10 cellular contexts compared by ENCODE assay signal in genomic region chr2:218805627-218806026, GRCh38. TPM values are rescaled to one million over a fixed set of nuclear protein-coding genes. Genes with fewer than 3 reads are reported as not detected.
DNase-seq lines count a peak whose midpoint lies in the region; ATAC-seq and TF ChIP-seq lines count a peak whose summit lies in the region.
"Had no signal": no experiment of that assay in that cellular context is flagged by ENCODE, and none has a peak within 500 bp of the region (broad histone marks: within the 10 kb centered on the region; RNA-seq: fewer than 3 reads in every experiment).

No MANE protein-coding gene starts in this region.

- H3K4me1 ChIP-seq in heart right ventricle: peaks cover 0 to 34% (median 12%) of the 10 kb centered on the region in 9 donors
- H3K4me1 ChIP-seq in smooth muscle cell (ENCODE audit: low read depth): peaks cover 10% of the 10 kb centered on the region

- H2AFZ ChIP-seq in smooth muscle cell (ENCODE audit: low read depth): no peak overlapping the region

- H3K27me3 ChIP-seq in heart right ventricle (peaks cover 0 to 2% (median 0%) of the 10 kb centered on the region in 7 donors), smooth muscle cell (ENCODE audit: low read depth) (no peaks in the 10 kb centered on the region)

- TF ChIP-seq CTCF in heart right ventricle (IDR thresholded peaks at IDR 0.05): no peak
- no peak for TF ChIP-seq CTCF in smooth muscle cell (IDR thresholded peaks at IDR 0.05; ENCODE audit: borderline replicate concordance, insufficient read depth, poor library complexity, severe bottlenecking)

- no peaks in the 10 kb centered on the region for H3K36me3 ChIP-seq in heart right ventricle
- H3K36me3 ChIP-seq in smooth muscle cell (ENCODE audit: low read depth): no peaks in the 10 kb centered on the region

- peak; percentile 55 for ATAC-seq in GM18868 (IDR thresholded peaks at IDR 0.05; ENCODE audit: unreplicated experiment)
- ATAC-seq in heart right ventricle: peak in 7 of 8 donors; percentile 5 to 85 (median 60)
- ATAC-seq in HG03175 (IDR thresholded peaks at IDR 0.05; ENCODE audit: unreplicated experiment): no peak
- no peak for ATAC-seq in HG03439 (IDR thresholded peaks at IDR 0.05; ENCODE audit: unreplicated experiment)
- no peak for ATAC-seq in GM19397 (IDR thresholded peaks at IDR 0.05; ENCODE audit: unreplicated experiment)

- peak overlapping the region; percentile 65 for H3K9ac ChIP-seq in smooth muscle cell (ENCODE audit: low read depth)

- peaks cover 0 to 15% (median 9%) of the 10 kb centered on the region in 11 donors for H3K9me3 ChIP-seq in heart right ventricle
- no peaks in the 10 kb centered on the region for H3K9me3 ChIP-seq in smooth muscle cell (replicated peaks; ENCODE audit: low read depth)

- peak overlapping the region; percentile 75 for H3K4me2 ChIP-seq in smooth muscle cell

- no peaks in the 10 kb centered on the region for H3K79me2 ChIP-seq in smooth muscle cell (ENCODE audit: low read depth)

- H4K20me1 ChIP-seq in smooth muscle cell (ENCODE audit: low read depth): no peaks in the 10 kb centered on the region

- DNase-seq in SW480 (ENCODE audit: low spot score): peak; percentile 55
- DNase-seq in heart right ventricle: no peak
- no peak for DNase-seq in smooth muscle cell (lab: John Stamatoyannopoulos, UW; ENCODE audit: unreplicated experiment)
- DNase-seq in SHP77 (lab: John Stamatoyannopoulos, UW): no peak
- DNase-seq: activated B cell treated with CpG ODN at 0.5 μM for 24 hours had no signal

- peak overlapping the region; percentile 23 to 78 (median 64) for H3K27ac ChIP-seq in heart right ventricle
- H3K27ac ChIP-seq in smooth muscle cell (ENCODE audit: low read depth): peak overlapping the region; percentile 92

- no peak overlapping the region for H3K4me3 ChIP-seq in heart right ventricle
- H3K4me3 ChIP-seq in smooth muscle cell: peak overlapping the region; percentile 14

- peaks cover 21% of the 10 kb centered on the region for H3F3A ChIP-seq in smooth muscle cell (ENCODE audit: low read depth)

- intact Hi-C loops in heart right ventricle (cut with DNase I): no loop called here

- 21 to 31% methylated on average over 3 of the region's 3 CpGs for WGBS in heart right ventricle, 2 donors
- 2% methylated on average over 3 of the region's 3 CpGs for WGBS in smooth muscle cell (ENCODE audit: low lambda C conversion rate)

RNA-seq across cellular contexts. Expression of gene CYP27A1, which starts 23.7 kb away (rescaled TPM):
- total RNA-seq in heart right ventricle (10 to 100 TPM in 2 of 10 donors, 1 to 10 TPM in 8; 3.7 to 12.8 (median 7.1) TPM), smooth muscle cell (9.6 and 11.2 TPM in 2 replicates)
- polyA plus RNA-seq in heart right ventricle (1 to 10 TPM; 8.9 to 9.1 TPM), smooth muscle cell (11.5 and 14.9 TPM in 2 replicates)

RNA-seq across cellular contexts. Expression of gene PRKAG3, which starts 26.0 kb away (rescaled TPM):
- total RNA-seq in heart right ventricle: under 1 TPM in 3 of 10 donors, not detected in 7; 0.09 to 0.19 (median 0.15) TPM
- polyA plus RNA-seq in heart right ventricle: under 1 TPM in 1 of 2 donors, not detected in 1; 0.03 TPM
- total RNA-seq in smooth muscle cell: not detected in 2 replicates
- not detected in 2 replicates for polyA plus RNA-seq in smooth muscle cell
- total RNA-seq: activated B cell treated with CpG ODN at 0.5 μM for 24 hours, epithelial cell of proximal tubule had no signal

RNA-seq across cellular contexts. Expression of gene WNT6, which starts 54.0 kb away (rescaled TPM):
- total RNA-seq in heart right ventricle: 1 to 10 TPM in 3 of 10 donors, under 1 TPM in 7; 0.15 to 2.9 (median 0.67) TPM
- 1 to 10 TPM; 1.1 to 3.0 TPM for polyA plus RNA-seq in heart right ventricle
- total RNA-seq in smooth muscle cell: 9.3 and 12.1 TPM in 2 replicates
- polyA plus RNA-seq in smooth muscle cell: 7.9 and 44.6 TPM in 2 replicates
- total RNA-seq: epithelial cell of proximal tubule had no signal

Comparison
In these comparisons a context has a peak if more than half of its experiments do, and no peak if none do; other contexts are left out.
1. ATAC-seq: peak in GM18868 (single experiment) and heart right ventricle (7 of 8); none in HG03175 (single experiment), HG03439 (single experiment) and GM19397 (single experiment).